Comparison of ENCODE assay signal across 14 cellular contexts in the genomic region with DNA sequence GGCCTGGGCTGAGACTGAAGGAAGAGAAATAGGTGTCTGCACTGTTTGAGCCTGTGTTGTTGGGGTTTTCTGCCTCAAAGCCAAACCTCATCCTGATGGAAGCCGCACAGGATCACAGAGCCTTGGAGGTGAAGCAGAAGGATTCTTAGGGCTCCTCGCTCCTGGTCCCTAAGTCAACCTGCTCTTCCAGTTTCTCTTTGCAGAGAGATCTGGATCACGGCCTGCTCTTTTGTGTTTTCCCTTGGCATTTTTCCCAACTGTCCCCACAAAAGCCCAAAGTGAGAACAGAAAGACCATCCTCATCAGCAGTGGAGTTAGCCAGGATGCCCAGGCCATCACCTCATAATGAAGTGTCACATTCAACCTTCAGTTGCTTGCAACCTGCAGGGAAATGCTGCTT. TPM values are rescaled to one million over a fixed set of nuclear protein-coding genes. Genes with fewer than 3 reads are reported as not detected.
A peak's percentile ranks its signal among the peaks of the same experiment; 100 is the strongest.
DNase-seq lines count a peak whose midpoint lies in the region; ATAC-seq and TF ChIP-seq lines count a peak whose summit lies in the region.
"Had no signal": no experiment of that assay in that cellular context is flagged by ENCODE, and none has a peak within 500 bp of the region (broad histone marks: within the 10 kb centered on the region; RNA-seq: fewer than 3 reads in every experiment).

No MANE protein-coding gene starts in this region.

- no peak overlapping the region for H3K4me3 ChIP-seq in GM23338
- H3K4me3 ChIP-seq: A549 had no signal

- CTCF ChIA-PET in activated CD8-positive, alpha-beta T cell treated with anti-CD3 and anti-CD28 coated beads, Interleukin-2, amount 10 ng/mL, durations not matched to agents 7 days and 5 days (lab: Charles Lee): interaction anchor here (0.7 kb wide), 1 partner anchor 10 kb away, joined by 4 read pairs; no protein-coding TSS in a partner anchor

- no peaks in the 10 kb centered on the region for H3K79me2 ChIP-seq in GM23338 (replicated peaks; ENCODE audit: insufficient read depth)

- no peak overlapping the region for H3K4me2 ChIP-seq in GM23338
- H3K4me2 ChIP-seq: A549 had no signal

- H3K4me1 ChIP-seq in GM23338 (ENCODE audit: insufficient read depth): no peaks in the 10 kb centered on the region
- H3K4me1 ChIP-seq: A549, Caco-2 had no signal

- no peaks in the 10 kb centered on the region for H3K9me3 Mint-ChIP-seq in GM23338
- H3K9me3 Mint-ChIP-seq in activated T-helper 17 cell treated with anti-CD3 and anti-CD28 coated beads, Interleukin-2, amount 50 U/mL, for 72 hours: no peaks in the 10 kb centered on the region
- no peaks in the 10 kb centered on the region for H3K9me3 Mint-ChIP-seq in activated CD8-positive, alpha-beta T cell treated with anti-CD3 and anti-CD28 coated beads, Interleukin-2, amount 10 ng/mL, durations not matched to agents 7 days and 5 days (ENCODE audit: insufficient read depth)
- H3K9me3 Mint-ChIP-seq: CD8-positive, alpha-beta T cell; H9 had no signal

- 0 out of 2 replicates have a peak overlapping the region, but pooled peaks have one; percentile 28 for H2AFZ ChIP-seq in GM23338

- no peak for ATAC-seq in GM23338
- ATAC-seq in activated T-helper 17 cell treated with anti-CD3 and anti-CD28 coated beads, Interleukin-2, amount 50 U/mL, for 72 hours (replicated peaks): no peak
- no peak for ATAC-seq in activated CD8-positive, alpha-beta T cell treated with anti-CD3 and anti-CD28 coated beads, Interleukin-2, amount 10 ng/mL, durations not matched to agents 7 days and 5 days
- ATAC-seq: A549; CD8-positive, alpha-beta T cell had no signal

- no peak overlapping the region for H3K27ac Mint-ChIP-seq in GM23338
- peak overlapping the region; percentile 8 for H3K27ac Mint-ChIP-seq in activated T-helper 17 cell treated with anti-CD3 and anti-CD28 coated beads, Interleukin-2, amount 50 U/mL, for 72 hours
- H3K27ac Mint-ChIP-seq in activated CD8-positive, alpha-beta T cell treated with anti-CD3 and anti-CD28 coated beads, Interleukin-2, amount 10 ng/mL, durations not matched to agents 7 days and 5 days: no peak overlapping the region
- H3K27ac Mint-ChIP-seq: CD14-positive monocyte; CD8-positive, alpha-beta T cell had no signal

- H3K27me3 ChIP-seq in GM23338 (ENCODE audit: insufficient read depth): no peaks in the 10 kb centered on the region

- H4K20me1 ChIP-seq in GM23338 (replicated peaks; ENCODE audit: insufficient read depth): no peaks in the 10 kb centered on the region; the same call in 1 of the 2 replicates

- H3K27ac ChIP-seq in GM23338 (ENCODE audit: low read depth): no peak overlapping the region
- H3K27ac ChIP-seq: A549 had no signal

- no peak overlapping the region for H3K4me3 Mint-ChIP-seq in GM23338
- H3K4me3 Mint-ChIP-seq in activated T-helper 17 cell treated with anti-CD3 and anti-CD28 coated beads, Interleukin-2, amount 50 U/mL, for 72 hours: no peak overlapping the region
- H3K4me3 Mint-ChIP-seq in activated CD8-positive, alpha-beta T cell treated with anti-CD3 and anti-CD28 coated beads, Interleukin-2, amount 10 ng/mL, durations not matched to agents 7 days and 5 days: no peak overlapping the region
- H3K4me3 Mint-ChIP-seq: CD14-positive monocyte; CD8-positive, alpha-beta T cell; H9 had no signal

- H3F3A ChIP-seq in GM23338 (replicated peaks; ENCODE audit: low read depth): no peaks in the 10 kb centered on the region

- no peaks in the 10 kb centered on the region; the same call in 2 of the 3 replicates for H3K4me1 Mint-ChIP-seq in GM23338
- H3K4me1 Mint-ChIP-seq in activated T-helper 17 cell treated with anti-CD3 and anti-CD28 coated beads, Interleukin-2, amount 50 U/mL, for 72 hours: peaks cover 7% of the 10 kb centered on the region
- H3K4me1 Mint-ChIP-seq in activated CD8-positive, alpha-beta T cell treated with anti-CD3 and anti-CD28 coated beads, Interleukin-2, amount 10 ng/mL, durations not matched to agents 7 days and 5 days (ENCODE audit: low read depth): peaks cover 3% of the 10 kb centered on the region
- H3K4me1 Mint-ChIP-seq: H9 had no signal

- H3K36me3 ChIP-seq in GM23338 (ENCODE audit: insufficient read depth): no peaks in the 10 kb centered on the region

- H3K36me3 Mint-ChIP-seq in GM23338 (ENCODE audit: low read depth): no peaks in the 10 kb centered on the region
- no peaks in the 10 kb centered on the region for H3K36me3 Mint-ChIP-seq in activated T-helper 17 cell treated with anti-CD3 and anti-CD28 coated beads, Interleukin-2, amount 50 U/mL, for 72 hours (ENCODE audit: low read depth)
- no peaks in the 10 kb centered on the region for H3K36me3 Mint-ChIP-seq in activated CD8-positive, alpha-beta T cell treated with anti-CD3 and anti-CD28 coated beads, Interleukin-2, amount 10 ng/mL, durations not matched to agents 7 days and 5 days (ENCODE audit: low read depth)
- H3K36me3 Mint-ChIP-seq: CD14-positive monocyte; CD8-positive, alpha-beta T cell had no signal

- DNase-seq in AG20443 (ENCODE audit: low spot score) (peak; percentile 5), GM23338 (ENCODE audit: low spot score) (no peak), iPS-NIHi11 (ENCODE audit: low spot score) (peak; percentile 6), NCI-H774 (lab: John Stamatoyannopoulos, UW) (no peak), COLO668 (lab: John Stamatoyannopoulos, UW; ENCODE audit: unreplicated experiment) (no peak)
- no peak for DNase-seq in activated CD8-positive, alpha-beta T cell treated with anti-CD3 and anti-CD28 coated beads, Interleukin-2, amount 10 ng/mL, durations not matched to agents 7 days and 5 days
- DNase-seq: Caco-2; CD8-positive, alpha-beta T cell; DND-41; GF-D8; H9 had no signal

- peaks cover 10% of the 10 kb centered on the region for H3K27me3 Mint-ChIP-seq in GM23338 (ENCODE audit: insufficient read depth, low read depth, poor library complexity)
- no peaks in the 10 kb centered on the region for H3K27me3 Mint-ChIP-seq in activated T-helper 17 cell treated with anti-CD3 and anti-CD28 coated beads, Interleukin-2, amount 50 U/mL, for 72 hours
- peaks cover 16% of the 10 kb centered on the region for H3K27me3 Mint-ChIP-seq in activated CD8-positive, alpha-beta T cell treated with anti-CD3 and anti-CD28 coated beads, Interleukin-2, amount 10 ng/mL, durations not matched to agents 7 days and 5 days (ENCODE audit: low read depth)

- H3K9me2 ChIP-seq in GM23338 (ENCODE audit: insufficient read depth): no peaks in the 10 kb centered on the region

- TF ChIP-seq CTCF in GM23338 (conservative IDR thresholded peaks at IDR 0.05; ENCODE audit: low read depth in 2 of 2): no peak

- POLR2A ChIA-PET in activated CD8-positive, alpha-beta T cell treated with anti-CD3 and anti-CD28 coated beads, Interleukin-2, amount 10 ng/mL, durations not matched to agents 7 days and 5 days (lab: Charles Lee): no interaction called here

TF ChIP-seq in GM23338, 12 proteins besides CTCF, POLR2A, EP300 and RAD21 (continues in another document):
- TF ChIP-seq ZNF114 (CRISPR knock-in tag; IDR thresholded peaks at IDR 0.05): no peak

RNA-seq across cellular contexts. Expression of a gene that starts 20.3 kb away (rescaled TPM):
- total RNA-seq in GM23338 (2014; rRNA removed; shearing (Covaris generic)): 4,367 and 4,717 TPM in 2 replicates
- polyA plus RNA-seq in GM23338 (2016; fragmentation: Nextera tagmentation; extraction: Ambion mirVana): 6,375 and 6,524 TPM in 2 replicates
- total RNA-seq in activated T-helper 17 cell treated with anti-CD3 and anti-CD28 coated beads, Interleukin-2, amount 50 U/mL, for 72 hours: 1,000 to 10,000 TPM; 1,915 to 2,917 TPM
- total RNA-seq in activated CD8-positive, alpha-beta T cell treated with anti-CD3 and anti-CD28 coated beads, Interleukin-2, amount 10 ng/mL, durations not matched to agents 7 days and 5 days: 1,000 to 10,000 TPM; 2,568 to 2,621 TPM

RNA-seq across cellular contexts. Expression of a gene that starts 27.6 kb away (rescaled TPM):
- 30.4 and 46.1 TPM in 2 replicates for total RNA-seq in GM23338 (2014; rRNA removed; shearing (Covaris generic))
- polyA plus RNA-seq in GM23338 (2016; fragmentation: Nextera tagmentation; extraction: Ambion mirVana): 15.2 and 15.5 TPM in 2 replicates
- 100 to 1,000 TPM in 1 of 2 donors, 10 to 100 TPM in 1; 88.7 to 134 TPM for total RNA-seq in activated T-helper 17 cell treated with anti-CD3 and anti-CD28 coated beads, Interleukin-2, amount 50 U/mL, for 72 hours
- 10 to 100 TPM; 77.8 to 80.7 TPM for total RNA-seq in activated CD8-positive, alpha-beta T cell treated with anti-CD3 and anti-CD28 coated beads, Interleukin-2, amount 10 ng/mL, durations not matched to agents 7 days and 5 days

Comparison
In these comparisons a context has a peak if more than half of its experiments do, and no peak if none do; other contexts are left out.
1. DNase-seq: peak in AG20443 (single experiment) and iPS-NIHi11 (single experiment); none in GM23338 (single experiment), activated CD8-positive, alpha-beta T cell treated with anti-CD3 and anti-CD28 coated beads, Interleukin-2, amount 10 ng/mL, durations not matched to agents 7 days and 5 days (single experiment), NCI-H774 (single experiment) and COLO668 (single experiment).